ENCODE assay signal across 16 cellular contexts in genomic region chr2:9083287-9083686, GRCh38.
"Had no signal": no experiment of that assay in that cellular context is flagged by ENCODE, and none has a peak within 500 bp of the region (broad histone marks: within the 10 kb centered on the region; RNA-seq: fewer than 3 reads in every experiment).

No MANE protein-coding gene starts in this region.

- H3K4me3 ChIP-seq: MG63 had no signal

- DNase-seq: Karpas-422, KG1, MG63, NCI-H1092, NCI-H1417 treated with DMSO at 0.1 percent for 48 hours, NCI-H146, NCI-H1694 treated with DMSO at 0.1 percent for 48 hours, NCI-H1930, NCI-H2081, NCI-H524, NCI-H526 treated with DMSO at 0.1 percent for 48 hours, NCI-H774, SHP77, SK-N-SH had no signal

- H3K36me3 ChIP-seq: MG63 had no signal

- H3K4me2 ChIP-seq: SK-N-SH had no signal

- H3K9ac ChIP-seq: SK-N-SH had no signal

- H3K27ac ChIP-seq: HL-60, RWPE1 had no signal

- H3K27me3 ChIP-seq: MG63 had no signal
